Comparison of ENCODE assay signal across 11 cellular contexts in the genomic region with DNA sequence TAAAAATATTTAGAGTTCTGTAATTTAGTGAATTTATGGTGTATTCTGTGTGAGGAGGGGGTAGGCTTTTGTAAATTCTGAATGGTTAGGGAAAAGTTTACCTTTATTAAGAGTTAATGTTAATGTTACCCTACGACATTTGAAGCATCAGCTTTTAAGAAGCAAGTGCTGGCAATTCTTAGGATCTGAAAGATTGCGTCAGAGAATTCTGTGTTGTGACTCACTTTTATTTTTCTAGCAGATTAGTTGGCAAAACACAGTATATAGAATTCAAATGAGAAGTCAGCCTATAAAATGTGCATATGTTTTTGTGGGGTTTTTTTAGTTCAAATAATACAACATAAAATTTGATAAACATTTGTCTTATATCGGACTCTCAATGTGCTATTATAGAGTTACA.
A peak's percentile ranks its signal among the peaks of the same experiment; 100 is the strongest.
DNase-seq lines count a peak whose midpoint lies in the region; ATAC-seq and TF ChIP-seq lines count a peak whose summit lies in the region.
"Had no signal": no experiment of that assay in that cellular context is flagged by ENCODE, and none has a peak within 500 bp of the region (broad histone marks: within the 10 kb centered on the region; RNA-seq: fewer than 3 reads in every experiment).

No MANE protein-coding gene starts in this region.

- no peak for TF ChIP-seq CTCF in SK-N-SH (IDR thresholded peaks at IDR 0.05)
- TF ChIP-seq CTCF in BE2C (IDR thresholded peaks at IDR 0.05; ENCODE audit: low read depth, low read length) = no peak
- no peak for TF ChIP-seq CTCF in type B pancreatic cell (conservative IDR thresholded peaks at IDR 0.05)

- ATAC-seq in HG02759 (IDR thresholded peaks at IDR 0.05; ENCODE audit: unreplicated experiment) = no peak

- H3K4me3 ChIP-seq in SK-N-SH (ENCODE audit: low read depth in 2 of 2, low read length in 1 of 2) (peak overlapping the region; percentile 3 to 6; a peak in 1 of 4 replicates), subcutaneous abdominal adipose tissue (ENCODE audit: low read depth in 1 of 5, low read length in 5 of 5) (no peak overlapping the region), BE2C (ENCODE audit: low read depth, low read length) (no peak overlapping the region)
- H3K4me3 ChIP-seq: ovary had no signal

- no peak for DNase-seq in activated T-cell treated with anti-CD3 and anti-CD28 coated beads, Interleukin-2, amount 50 U/mL, for 24 hours
- DNase-seq in activated T-cell treated with anti-CD3 and anti-CD28 coated beads for 4 hours = no peak
- no peak for DNase-seq in SK-N-SH
- DNase-seq in fibroblast of peridontal ligament (ENCODE audit: extremely low read depth) = peak; percentile 91
- DNase-seq in BE2C = no peak
- DNase-seq in type B pancreatic cell (ENCODE audit: extremely low spot score, unreplicated experiment) = no peak
- DNase-seq: ovary, SHP77 had no signal

- H3K36me3 ChIP-seq in SK-N-SH (replicated peaks in 1 of 2; ENCODE audit: control insufficient read depth in 1 of 2, insufficient read depth in 2 of 2, low read length in 1 of 2) (peaks cover 2 to 8% of the 10 kb centered on the region in 2 experiments), subcutaneous abdominal adipose tissue (ENCODE audit: control insufficient read depth in 5 of 5, insufficient read depth in 5 of 5, low read length in 5 of 5) (peaks cover 0 to 3% (median 0%) of the 10 kb centered on the region in 5 donors), BE2C (peaks cover 7% of the 10 kb centered on the region)
- H3K36me3 ChIP-seq: ovary had no signal

- peaks cover 39% of the 10 kb centered on the region for H3K36me3 Mint-ChIP-seq in activated T-cell treated with anti-CD3 and anti-CD28 coated beads, Interleukin-2, amount 50 U/mL, for 24 hours (ENCODE audit: low read depth)
- H3K36me3 Mint-ChIP-seq in type B pancreatic cell = peaks cover 33% of the 10 kb centered on the region

- H3K4me3 Mint-ChIP-seq in activated T-cell treated with anti-CD3 and anti-CD28 coated beads, Interleukin-2, amount 50 U/mL, for 24 hours = no peak overlapping the region
- no peak overlapping the region for H3K4me3 Mint-ChIP-seq in type B pancreatic cell
- H3K4me3 Mint-ChIP-seq: B cell had no signal

- peaks cover 3 to 42% of the 10 kb centered on the region in 2 experiments; a peak in 3 of 4 replicates for H3K4me1 ChIP-seq in SK-N-SH (ENCODE audit: control insufficient read depth in 1 of 2, insufficient read depth in 2 of 2, low read depth in 1 of 2, low read length in 1 of 2)
- peaks cover 0 to 21% (median 12%) of the 10 kb centered on the region in 5 donors for H3K4me1 ChIP-seq in subcutaneous abdominal adipose tissue (ENCODE audit: control insufficient read depth in 5 of 5, insufficient read depth in 5 of 5, low read length in 5 of 5)
- H3K4me1 ChIP-seq in BE2C = no peaks in the 10 kb centered on the region; the same call in 1 of the 2 replicates

- no peaks in the 10 kb centered on the region for H4K20me1 ChIP-seq in SK-N-SH (ENCODE audit: insufficient read depth)

- H3K4me2 ChIP-seq in SK-N-SH = peak overlapping the region; percentile 52

- CTCF ChIA-PET in SK-N-SH (lab: Yijun Ruan, JAX) = interaction anchor here (1.2 to 2.1 kb wide), 2 partner anchors 35 to 98 kb away, joined by 3 to 6 read pairs; a partner anchor contains a TSS

- peaks cover 80% of the 10 kb centered on the region for H3K79me2 ChIP-seq in SK-N-SH (ENCODE audit: insufficient read depth)

- H3F3A ChIP-seq in SK-N-SH (replicated peaks; ENCODE audit: insufficient read depth) = peaks cover 24% of the 10 kb centered on the region

- H2AFZ ChIP-seq in SK-N-SH (ENCODE audit: low read depth) = no peak overlapping the region

- POLR2A ChIA-PET in SK-N-SH (lab: Yijun Ruan, JAX) = no interaction called here

- H3K9me3 ChIP-seq in SK-N-SH = no peaks in the 10 kb centered on the region
- no peaks in the 10 kb centered on the region for H3K9me3 ChIP-seq in subcutaneous abdominal adipose tissue (ENCODE audit: control insufficient read depth in 5 of 5, low read length in 5 of 5)
- no peaks in the 10 kb centered on the region for H3K9me3 ChIP-seq in BE2C
- H3K9me3 ChIP-seq: ovary had no signal

- 46% methylated on average over 3 of the region's 3 CpGs for WGBS in SK-N-SH (ENCODE audit: low lambda C conversion rate)

- H3K27me3 Mint-ChIP-seq in activated T-cell treated with anti-CD3 and anti-CD28 coated beads, Interleukin-2, amount 50 U/mL, for 24 hours = no peaks in the 10 kb centered on the region
- H3K27me3 Mint-ChIP-seq in type B pancreatic cell = no peaks in the 10 kb centered on the region
- H3K27me3 Mint-ChIP-seq: B cell had no signal

- TF ChIP-seq RAD21 in SK-N-SH (IDR thresholded peaks at IDR 0.05; ENCODE audit: low read length) = no peak

- H3K9me3 Mint-ChIP-seq in activated T-cell treated with anti-CD3 and anti-CD28 coated beads, Interleukin-2, amount 50 U/mL, for 24 hours = no peaks in the 10 kb centered on the region
- peaks cover 5% of the 10 kb centered on the region for H3K9me3 Mint-ChIP-seq in type B pancreatic cell

- H3K27ac ChIP-seq in SK-N-SH (ENCODE audit: low read depth in 2 of 2, low read length in 1 of 2) (peak overlapping the region; percentile 73 to 82), subcutaneous abdominal adipose tissue (ENCODE audit: low read depth, low read length) (peak overlapping the region; percentile 45)
- H3K27ac ChIP-seq: ovary had no signal

- peak overlapping the region; percentile 54 for H3K27ac Mint-ChIP-seq in activated T-cell treated with anti-CD3 and anti-CD28 coated beads, Interleukin-2, amount 50 U/mL, for 24 hours
- no peak overlapping the region for H3K27ac Mint-ChIP-seq in type B pancreatic cell
- H3K27ac Mint-ChIP-seq: B cell had no signal

- H3K9ac ChIP-seq in SK-N-SH (peak overlapping the region; percentile 17; the same call in 1 of the 2 replicates), subcutaneous abdominal adipose tissue (ENCODE audit: low read length in 5 of 5) (no peak overlapping the region)

- no peak for TF ChIP-seq EP300 in SK-N-SH (IDR thresholded peaks at IDR 0.05; ENCODE audit: borderline replicate concordance in 1 of 2, low read depth in 1 of 2, low read length in 1 of 2)

- no peaks in the 10 kb centered on the region for H3K9me2 ChIP-seq in SK-N-SH

- peaks cover 57% of the 10 kb centered on the region for H3K4me1 Mint-ChIP-seq in activated T-cell treated with anti-CD3 and anti-CD28 coated beads, Interleukin-2, amount 50 U/mL, for 24 hours (ENCODE audit: low read depth)
- H3K4me1 Mint-ChIP-seq in type B pancreatic cell (ENCODE audit: unreplicated experiment) = peaks cover 7% of the 10 kb centered on the region

- H3K27me3 ChIP-seq in SK-N-SH (ENCODE audit: insufficient read depth) (no peaks in the 10 kb centered on the region), subcutaneous abdominal adipose tissue (ENCODE audit: control insufficient read depth in 5 of 5, insufficient read depth in 4 of 5, low read length in 5 of 5) (no peaks in the 10 kb centered on the region), BE2C (no peaks in the 10 kb centered on the region)
- H3K27me3 ChIP-seq: ovary had no signal

TF ChIP-seq in SK-N-SH, 30 proteins besides CTCF, POLR2A, EP300 and RAD21:
- TF ChIP-seq FOSL2 (IDR thresholded peaks at IDR 0.05; ENCODE audit: borderline replicate concordance, low read depth) (peak; percentile 26; the same call in 1 of the 2 replicates), JUND (IDR thresholded peaks at IDR 0.05) (peak; percentile 30; the same call in 1 of the 2 replicates), TAF1 (IDR thresholded peaks at IDR 0.05; ENCODE audit: borderline replicate concordance, low read depth, low read length) (no peak), NFIC (IDR thresholded peaks at IDR 0.05; ENCODE audit: borderline replicate concordance) (0 out of 2 replicates have a peak, but pooled peaks have one; percentile 24)
TF ChIP-seq in SK-N-SH: peak in this region for 3.

Comparison
In these comparisons a context has a peak if more than half of its experiments do, and no peak if none do; other contexts are left out.
1. H3K4me3 ChIP-seq: peak in SK-N-SH (2 of 2); none in subcutaneous abdominal adipose tissue (0 of 5) and BE2C (single experiment).